In genomic region chr9:129644365-129644764, GRCh38 we compare ENCODE assay signal across 26 cellular contexts. TPM values are rescaled to one million over a fixed set of nuclear protein-coding genes. Genes with fewer than 3 reads are reported as not detected.
"Had no signal": no experiment of that assay in that cellular context is flagged by ENCODE, and none has a peak within 500 bp of the region (broad histone marks: within the 10 kb centered on the region; RNA-seq: fewer than 3 reads in every experiment).

No MANE protein-coding gene starts in this region.

- H3K9me3 Mint-ChIP-seq: activated CD4-positive, alpha-beta memory T cell treated with anti-CD3 and anti-CD28 coated beads for 36 hours; activated CD4-positive, alpha-beta T cell treated with anti-CD3 and anti-CD28 coated beads, Interleukin-2, amount 10 ng/mL, durations not matched to agents 7 days and 5 days; activated naive CD8-positive, alpha-beta T cell treated with anti-CD3 and anti-CD28 coated beads, Interleukin-2, amount 10 ng/mL, durations not matched to agents 7 days and 5 days; activated T-cell treated with anti-CD3 and anti-CD28 coated beads, Interleukin-2, amount 50 U/mL, for 72 hours; activated T-helper 2 cell treated with anti-CD3 and anti-CD28 coated beads, Interferon-gamma antibody, Interleukin-2, Interleukin-4, amounts not matched to agents 10 μg/mL and 5 μg/mL and 100 μg/mL, durations not matched to agents 14 hours and 24 hours and 36 hours had no signal

- H3K4me2 ChIP-seq: SK-N-SH had no signal

- H3K27me3 Mint-ChIP-seq: activated CD4-positive, alpha-beta memory T cell treated with anti-CD3 and anti-CD28 coated beads for 36 hours; activated CD4-positive, alpha-beta T cell treated with anti-CD3 and anti-CD28 coated beads, Interleukin-2, amount 10 ng/mL, durations not matched to agents 7 days and 5 days; activated naive CD8-positive, alpha-beta T cell treated with anti-CD3 and anti-CD28 coated beads, Interleukin-2, amount 10 ng/mL, durations not matched to agents 7 days and 5 days had no signal

- H3K27ac Mint-ChIP-seq: activated CD4-positive, alpha-beta memory T cell treated with anti-CD3 and anti-CD28 coated beads for 36 hours; activated CD4-positive, alpha-beta T cell treated with anti-CD3 and anti-CD28 coated beads, Interleukin-2, amount 10 ng/mL, durations not matched to agents 7 days and 5 days; activated naive CD8-positive, alpha-beta T cell treated with anti-CD3 and anti-CD28 coated beads, Interleukin-2, amount 10 ng/mL, durations not matched to agents 7 days and 5 days; activated T-cell treated with anti-CD3 and anti-CD28 coated beads, Interleukin-2, amount 50 U/mL, for 72 hours; activated T-helper 2 cell treated with anti-CD3 and anti-CD28 coated beads, Interferon-gamma antibody, Interleukin-2, Interleukin-4, amounts not matched to agents 10 μg/mL and 5 μg/mL and 100 μg/mL, durations not matched to agents 14 hours and 24 hours and 36 hours had no signal

- H3K4me3 Mint-ChIP-seq: activated CD4-positive, alpha-beta memory T cell treated with anti-CD3 and anti-CD28 coated beads for 36 hours; activated naive CD8-positive, alpha-beta T cell treated with anti-CD3 and anti-CD28 coated beads, Interleukin-2, amount 10 ng/mL, durations not matched to agents 7 days and 5 days had no signal

- H3K9ac ChIP-seq: SK-N-SH had no signal

- H3K27me3 ChIP-seq: adrenal gland, MG63 had no signal

- H3K9me3 ChIP-seq: adrenal gland, MG63, SK-N-SH had no signal

- ATAC-seq: activated T-cell treated with anti-CD3 and anti-CD28 coated beads, Interleukin-2, amount 50 U/mL, for 72 hours; PC-3 had no signal

- H3K27ac ChIP-seq: adrenal gland, VCaP had no signal

- DNase-seq: activated CD4-positive, alpha-beta memory T cell treated with anti-CD3 and anti-CD28 coated beads for 36 hours; activated CD4-positive, alpha-beta T cell treated with anti-CD3 and anti-CD28 coated beads, Interleukin-2, amount 10 ng/mL, durations not matched to agents 7 days and 5 days; activated CD4-positive, CD25-positive, alpha-beta regulatory T cell; activated CD8-positive, alpha-beta memory T cell treated with anti-CD3 and anti-CD28 coated beads, Interleukin-2, amount 50 U/mL, for 4 hours; activated gamma-delta T cell treated with Interleukin-2 at 50 U/mL for 16 hours; activated naive CD4-positive, alpha-beta T cell treated with anti-CD3 and anti-CD28 coated beads, Interleukin-2, amount 50 U/mL, for 16 hours; activated naive CD8-positive, alpha-beta T cell treated with anti-CD3 and anti-CD28 coated beads, Interleukin-2, amount 10 ng/mL, durations not matched to agents 7 days and 5 days; activated T-cell treated with anti-CD3 and anti-CD28 coated beads, Interleukin-2, amount 50 U/mL, for 72 hours; anterior cingulate cortex; MG63; MV-4-11; NCI-H1092 treated with DMSO at 0.1 percent for 48 hours; NCI-H1417 treated with DMSO at 0.1 percent for 48 hours; NCI-H1694; NCI-H2029 treated with DMSO at 0.1 percent for 48 hours; NCI-H446; NCI-H524; PC-3; SK-N-SH; T-helper 1 cell had no signal

- FAIRE-seq: RCC 7860 had no signal

- H3K4me3 ChIP-seq: adrenal gland, MG63 had no signal

- H3K36me3 Mint-ChIP-seq: activated CD4-positive, alpha-beta memory T cell treated with anti-CD3 and anti-CD28 coated beads for 36 hours; activated naive CD8-positive, alpha-beta T cell treated with anti-CD3 and anti-CD28 coated beads, Interleukin-2, amount 10 ng/mL, durations not matched to agents 7 days and 5 days had no signal

RNA-seq across cellular contexts. Expression of gene PRRX2, which starts 21.1 kb away (rescaled TPM):
- total RNA-seq: activated naive CD8-positive, alpha-beta T cell treated with anti-CD3 and anti-CD28 coated beads, Interleukin-2, amount 10 ng/mL, durations not matched to agents 7 days and 5 days had no signal

RNA-seq across cellular contexts. Expression of gene C9orf50, which starts 23.5 kb away (rescaled TPM):
- total RNA-seq: activated CD4-positive, alpha-beta memory T cell treated with anti-CD3 and anti-CD28 coated beads for 36 hours; activated CD4-positive, alpha-beta T cell treated with anti-CD3 and anti-CD28 coated beads, Interleukin-2, amount 10 ng/mL, durations not matched to agents 7 days and 5 days; activated CD8-positive, alpha-beta memory T cell treated with anti-CD3 and anti-CD28 coated beads for 36 hours; activated naive CD8-positive, alpha-beta T cell treated with anti-CD3 and anti-CD28 coated beads, Interleukin-2, amount 10 ng/mL, durations not matched to agents 7 days and 5 days; activated T-helper 2 cell treated with anti-CD3 and anti-CD28 coated beads, Interferon-gamma antibody, Interleukin-2, Interleukin-4, amounts not matched to agents 10 μg/mL and 5 μg/mL and 100 μg/mL, durations not matched to agents 14 hours and 24 hours and 36 hours; PC-3; T-helper 2 cell treated with Interferon-gamma antibody and Interleukin-4, amounts not matched to agents 100 ng/mL and 5 ng/mL, for 36 hours had no signal
